In the genomic region with DNA sequence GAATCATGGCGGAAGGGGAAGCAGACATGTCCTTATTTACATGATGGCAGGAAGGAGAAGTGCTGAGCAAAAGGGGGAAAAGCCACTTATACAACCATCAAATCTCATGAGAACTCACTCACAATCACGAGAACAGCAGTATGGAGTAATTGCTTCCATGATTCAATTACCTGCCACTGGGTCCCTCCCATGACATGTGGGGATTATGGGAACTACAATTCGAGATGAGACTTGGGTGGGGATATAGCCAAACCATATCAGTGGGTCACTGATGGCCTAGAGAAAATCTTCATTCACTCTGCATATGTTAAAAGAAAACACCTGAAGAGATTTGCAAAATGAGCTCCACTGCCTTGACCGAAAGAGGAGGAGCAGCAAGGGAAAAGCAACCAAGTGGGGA, we compare ENCODE assay signal across 26 cellular contexts.
A peak's percentile ranks its signal among the peaks of the same experiment; 100 is the strongest.
DNase-seq lines count a peak whose midpoint lies in the region; ATAC-seq and TF ChIP-seq lines count a peak whose summit lies in the region.
"Had no signal": no experiment of that assay in that cellular context is flagged by ENCODE, and none has a peak within 500 bp of the region (broad histone marks: within the 10 kb centered on the region; RNA-seq: fewer than 3 reads in every experiment).

No MANE protein-coding gene starts in this region.

- ATAC-seq in GM23338 = no peak
- no peak for ATAC-seq in natural killer cell treated with Interleukin-12 subunit alpha and Interleukin-12 subunit beta and Interleukin-15 and Interleukin-18, amount 100 ng/mL, for 72 hours
- ATAC-seq in GM19463 (IDR thresholded peaks at IDR 0.05; ENCODE audit: unreplicated experiment) = no peak
- ATAC-seq in HG02571 (IDR thresholded peaks at IDR 0.05; ENCODE audit: unreplicated experiment) = no peak
- ATAC-seq: A549, K562, PC-3, SK-N-SH treated with all-trans-retinoic acid at 6 μM for 48 hours had no signal

- H3K27me3 Mint-ChIP-seq in GM23338 (ENCODE audit: insufficient read depth, low read depth, poor library complexity) (peaks cover 2% of the 10 kb centered on the region), nephron progenitor cell (ENCODE audit: low read depth, poor library complexity) (no peaks in the 10 kb centered on the region)
- peaks cover 28 to 50% of the 10 kb centered on the region in 2 donors for H3K27me3 Mint-ChIP-seq in natural killer cell treated with Interleukin-12 subunit alpha and Interleukin-12 subunit beta and Interleukin-15 and Interleukin-18, amount 100 ng/mL, for 72 hours

- H3K9me2 ChIP-seq in GM23338 (ENCODE audit: insufficient read depth) = peaks cover 9% of the 10 kb centered on the region; the same call in 1 of the 2 replicates
- H3K9me2 ChIP-seq in hepatocyte (replicated peaks; ENCODE audit: insufficient read depth) = no peaks in the 10 kb centered on the region

- DNase-seq in GM23338 (ENCODE audit: low spot score) (no peak), hepatocyte (ENCODE audit: low spot score) (no peak), nephron progenitor cell (no peak)
- no peak for DNase-seq in natural killer cell treated with Interleukin-12 subunit alpha and Interleukin-12 subunit beta and Interleukin-15 and Interleukin-18, amount 100 ng/mL, for 72 hours (ENCODE audit: low spot score)
- DNase-seq: C1 segment of cervical spinal cord; CD4-positive, alpha-beta memory T cell; COR-L47; DMS79 treated with DMSO at 0.1 percent for 48 hours; GM23248; HCEC 1CT; Kasumi-1; NCI-H1105; NCI-H1436 treated with DMSO at 0.1 percent for 48 hours; NCI-H187 treated with DMSO at 0.1 percent for 48 hours; NCI-H345; NCI-H748 treated with DMSO at 0.1 percent for 48 hours; NK-92 treated with Interleukin-12 subunit alpha and Interleukin-12 subunit beta, amount 100 ng/mL, for 24 hours; PC-3; SJCRH30 had no signal

- H3K4me1 ChIP-seq in GM23338 (ENCODE audit: insufficient read depth) = peaks cover 15% of the 10 kb centered on the region
- peaks cover 47% of the 10 kb centered on the region for H3K4me1 ChIP-seq in HUES6 (ENCODE audit: control insufficient read depth, insufficient read depth, low read length)
- H3K4me1 ChIP-seq in hepatocyte (ENCODE audit: insufficient read depth) = peaks cover 25% of the 10 kb centered on the region
- H3K4me1 ChIP-seq: A549 had no signal

- H3K36me3 Mint-ChIP-seq in GM23338 (ENCODE audit: low read depth) (peaks cover 59% of the 10 kb centered on the region), nephron progenitor cell (ENCODE audit: low read depth) (no peaks in the 10 kb centered on the region)
- no peaks in the 10 kb centered on the region for H3K36me3 Mint-ChIP-seq in natural killer cell treated with Interleukin-12 subunit alpha and Interleukin-12 subunit beta and Interleukin-15 and Interleukin-18, amount 100 ng/mL, for 72 hours
- H3K36me3 Mint-ChIP-seq: CD4-positive, alpha-beta memory T cell had no signal

- peak overlapping the region; percentile 79 for H3K9ac ChIP-seq in HUES6 (ENCODE audit: low read length)
- H3K9ac ChIP-seq: GM23248 had no signal

- 76% methylated on average over 4 of the region's 4 CpGs for WGBS in hepatocyte (ENCODE audit: low lambda C conversion rate, missing lambda C conversion rate)

- no peaks in the 10 kb centered on the region for H3K79me2 ChIP-seq in GM23338 (replicated peaks; ENCODE audit: insufficient read depth)
- H3K79me2 ChIP-seq in hepatocyte = no peaks in the 10 kb centered on the region

- H2AFZ ChIP-seq in GM23338 (no peak overlapping the region), hepatocyte (no peak overlapping the region)
- H2AFZ ChIP-seq: GM23248 had no signal

- H4K20me1 ChIP-seq in GM23338 (replicated peaks; ENCODE audit: insufficient read depth) = no peaks in the 10 kb centered on the region
- H4K20me1 ChIP-seq in hepatocyte (ENCODE audit: insufficient read depth, poor library complexity, severe bottlenecking) = no peaks in the 10 kb centered on the region

- H3K27ac ChIP-seq in GM23338 (ENCODE audit: low read depth) = peak overlapping the region; percentile 69; the same call in 1 of the 2 replicates
- peak overlapping the region; percentile 95 for H3K27ac ChIP-seq in HUES6 (ENCODE audit: low read depth, low read length)
- H3K27ac ChIP-seq in hepatocyte = peak overlapping the region; percentile 94
- H3K27ac ChIP-seq: A549, GM23248, HL-60, SJCRH30 had no signal

- TF ChIP-seq CTCF in GM23338 (conservative IDR thresholded peaks at IDR 0.05; ENCODE audit: low read depth in 2 of 2) (no peak), hepatocyte (IDR thresholded peaks at IDR 0.05; ENCODE audit: poor library complexity) (no peak), nephron progenitor cell (IDR thresholded peaks at IDR 0.05) (no peak)

- H3K9me3 Mint-ChIP-seq in GM23338 = peaks cover 71% of the 10 kb centered on the region
- H3K9me3 Mint-ChIP-seq in nephron progenitor cell = peaks cover 28% of the 10 kb centered on the region
- H3K9me3 Mint-ChIP-seq in natural killer cell treated with Interleukin-12 subunit alpha and Interleukin-12 subunit beta and Interleukin-15 and Interleukin-18, amount 100 ng/mL, for 72 hours = no peaks in the 10 kb centered on the region

- H3F3A ChIP-seq in GM23338 (replicated peaks; ENCODE audit: low read depth) = no peaks in the 10 kb centered on the region

- H3K27ac Mint-ChIP-seq in GM23338 (no peak overlapping the region; the same call in 1 of the 2 replicates), nephron progenitor cell (peak overlapping the region; percentile 18)
- no peak overlapping the region for H3K27ac Mint-ChIP-seq in natural killer cell treated with Interleukin-12 subunit alpha and Interleukin-12 subunit beta and Interleukin-15 and Interleukin-18, amount 100 ng/mL, for 72 hours
- H3K27ac Mint-ChIP-seq: CD4-positive, alpha-beta memory T cell had no signal

- H3K9me3 ChIP-seq in HUES6 (ENCODE audit: control insufficient read depth, insufficient read depth, low read depth, low read length) (peaks cover 30% of the 10 kb centered on the region), hepatocyte (ENCODE audit: low read depth) (no peaks in the 10 kb centered on the region)

- H3K27me3 ChIP-seq in GM23338 (ENCODE audit: insufficient read depth) (no peaks in the 10 kb centered on the region), HUES6 (ENCODE audit: control insufficient read depth, insufficient read depth, low read length) (no peaks in the 10 kb centered on the region), hepatocyte (no peaks in the 10 kb centered on the region)
- H3K27me3 ChIP-seq: SJCRH30 had no signal

- H3K4me1 Mint-ChIP-seq in GM23338 (peaks cover 21% of the 10 kb centered on the region), nephron progenitor cell (no peaks in the 10 kb centered on the region)
- no peaks in the 10 kb centered on the region for H3K4me1 Mint-ChIP-seq in natural killer cell treated with Interleukin-12 subunit alpha and Interleukin-12 subunit beta and Interleukin-15 and Interleukin-18, amount 100 ng/mL, for 72 hours (ENCODE audit: low read depth in 2 of 2)
- H3K4me1 Mint-ChIP-seq: CD4-positive, alpha-beta memory T cell had no signal

- H3K4me3 Mint-ChIP-seq in GM23338 (no peak overlapping the region; the same call in 2 of the 3 replicates), nephron progenitor cell (no peak overlapping the region)
- no peak overlapping the region for H3K4me3 Mint-ChIP-seq in natural killer cell treated with Interleukin-12 subunit alpha and Interleukin-12 subunit beta and Interleukin-15 and Interleukin-18, amount 100 ng/mL, for 72 hours
- H3K4me3 Mint-ChIP-seq: CD4-positive, alpha-beta memory T cell had no signal

- H3K4me3 ChIP-seq in GM23338 (no peak overlapping the region), HUES6 (ENCODE audit: low read depth, low read length) (peak overlapping the region; percentile 33; the same call in 1 of the 2 replicates), hepatocyte (no peak overlapping the region)
- H3K4me3 ChIP-seq: A549, GM23248, K562, SJCRH30 had no signal

- H3K36me3 ChIP-seq in GM23338 (ENCODE audit: insufficient read depth) = peaks cover 7% of the 10 kb centered on the region
- no peaks in the 10 kb centered on the region for H3K36me3 ChIP-seq in HUES6 (ENCODE audit: control insufficient read depth, insufficient read depth, low read length)
- no peaks in the 10 kb centered on the region for H3K36me3 ChIP-seq in hepatocyte (replicated peaks; ENCODE audit: insufficient read depth, low read depth)
- H3K36me3 ChIP-seq: SJCRH30 had no signal

- H3K4me2 ChIP-seq in GM23338 (peak overlapping the region; percentile 27; the same call in 1 of the 2 replicates), hepatocyte (no peak overlapping the region)
- H3K4me2 ChIP-seq: A549 had no signal
